Comparison of ENCODE assay signal across 8 cellular contexts in the genomic region with DNA sequence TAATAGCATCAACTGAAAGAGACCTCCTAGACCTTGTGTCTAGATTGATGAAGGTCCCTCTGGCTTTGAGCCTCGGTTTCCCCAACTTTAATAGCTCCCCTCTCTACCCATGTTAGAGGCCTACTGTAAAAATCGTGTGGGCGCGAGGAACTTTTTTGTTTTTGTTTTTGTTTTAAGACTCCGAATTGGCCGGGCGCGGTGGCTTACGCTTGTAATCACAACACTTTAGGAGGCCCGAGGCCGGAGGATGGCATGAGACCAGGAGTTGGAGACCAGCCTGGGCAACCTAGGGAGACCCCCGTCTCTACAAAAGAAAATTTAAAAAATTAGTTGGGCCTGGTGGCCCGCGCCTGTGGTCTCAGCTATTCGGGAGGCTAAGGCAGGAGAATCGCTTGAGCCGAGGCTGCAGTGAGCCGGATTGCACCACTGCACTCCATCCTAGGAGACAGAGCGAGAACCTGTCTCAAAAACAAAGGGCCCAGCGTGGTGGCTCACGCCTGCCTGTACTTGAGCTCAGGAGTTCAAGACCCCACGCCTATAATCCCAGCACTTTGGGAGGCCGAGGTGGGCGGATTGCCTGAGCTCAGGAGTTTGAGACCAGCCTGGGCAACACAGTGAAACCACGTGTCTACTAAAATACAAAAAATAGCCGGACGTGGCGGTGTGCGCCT. TPM values are rescaled to one million over a fixed set of nuclear protein-coding genes. Genes with fewer than 3 reads are reported as not detected.
DNase-seq lines count a peak whose midpoint lies in the region; ATAC-seq and TF ChIP-seq lines count a peak whose summit lies in the region.

No MANE protein-coding gene starts in this region.

- no peaks in the 10 kb centered on the region for H3K27me3 ChIP-seq in Caco-2 (replicated peaks; ENCODE audit: control insufficient read depth, insufficient read depth, low read length)
- H3K27me3 ChIP-seq in PC-3 (ENCODE audit: low read length) = no peaks in the 10 kb centered on the region
- no peaks in the 10 kb centered on the region for H3K27me3 ChIP-seq in effector memory CD4-positive, alpha-beta T cell (replicated peaks; ENCODE audit: control insufficient read depth, insufficient read depth, low read length, poor library complexity, severe bottlenecking)

- no peak for ATAC-seq in PC-3

- peak overlapping the region; percentile 71 for H3K9ac ChIP-seq in PC-3 (ENCODE audit: low read length)

- H3K4me3 ChIP-seq in Caco-2 (ENCODE audit: low read depth, low read length) (peak overlapping the region; percentile 85), PC-3 (ENCODE audit: low read length) (peak overlapping the region; percentile 95)
- H3K4me3 ChIP-seq in effector memory CD4-positive, alpha-beta T cell (ENCODE audit: insufficient read depth, low read depth, low read length, poor library complexity, severe bottlenecking) = peak overlapping the region; percentile 84

- peaks cover 3% of the 10 kb centered on the region for H3K36me3 ChIP-seq in Caco-2 (ENCODE audit: control insufficient read depth, insufficient read depth, low read length)
- H3K36me3 ChIP-seq in PC-3 (ENCODE audit: low read depth, low read length) = no peaks in the 10 kb centered on the region
- H3K36me3 ChIP-seq in effector memory CD4-positive, alpha-beta T cell (ENCODE audit: control insufficient read depth, insufficient read depth, low read length) = no peaks in the 10 kb centered on the region

- peak overlapping the region; percentile 73 for H2AFZ ChIP-seq in PC-3 (ENCODE audit: low read length)

- intact Hi-C loops in Caco-2 (cut with micrococcal nuclease; ENCODE audit: unreplicated experiment) (loop anchor here (1.0 kb wide), 8 partner anchors 21 to 149 kb away; a partner anchor contains a TSS), PC-3 (cut with micrococcal nuclease) (loop anchor here (1.0 to 5.0 kb wide), 4 partner anchors 21 to 92 kb away; a partner anchor contains a TSS)

- H3K9me3 ChIP-seq in Caco-2 (no peaks in the 10 kb centered on the region), PC-3 (ENCODE audit: low read length) (no peaks in the 10 kb centered on the region)
- no peaks in the 10 kb centered on the region for H3K9me3 ChIP-seq in effector memory CD4-positive, alpha-beta T cell (ENCODE audit: control insufficient read depth, low read length)

- TF ChIP-seq CTCF in Caco-2 (IDR thresholded peaks at IDR 0.05; ENCODE audit: insufficient read depth in 1 of 2, low read depth in 1 of 2, low read length in 1 of 2, severe bottlenecking in 1 of 2, unreplicated experiment in 1 of 2) (no peak), PC-3 (conservative IDR thresholded peaks at IDR 0.05; ENCODE audit: low read depth, low read length) (no peak), neural crest cell (conservative IDR thresholded peaks at IDR 0.05) (no peak)

- H3K9me3 Mint-ChIP-seq in Caco-2 (ENCODE audit: unreplicated experiment) (no peaks in the 10 kb centered on the region), neural crest cell (no peaks in the 10 kb centered on the region)

- TSS peak; percentile 98 for BruUV-seq in Caco-2 (replicated peaks; lab: Mats Ljungman, UMichigan)
- TSS peak; percentile 94 for BruUV-seq in PC-3 (replicated peaks; lab: Mats Ljungman, UMichigan)

- H3K27ac Mint-ChIP-seq in Caco-2 (ENCODE audit: unreplicated experiment) = peak overlapping the region; percentile 77
- H3K27ac Mint-ChIP-seq in neural crest cell (ENCODE audit: unreplicated experiment) = peak overlapping the region; percentile 98

- H3K27me3 Mint-ChIP-seq in Caco-2 (ENCODE audit: insufficient read depth, unreplicated experiment) (no peaks in the 10 kb centered on the region), neural crest cell (ENCODE audit: low read depth) (no peaks in the 10 kb centered on the region)

- H3K36me3 Mint-ChIP-seq in Caco-2 (ENCODE audit: insufficient read depth, unreplicated experiment) (peaks cover 32% of the 10 kb centered on the region), neural crest cell (ENCODE audit: low read depth) (peaks cover 5% of the 10 kb centered on the region)

- POLR2A ChIA-PET in Caco-2 (lab: Charles Lee) = interaction anchor here (0.5 to 1.8 kb wide), 10 partner anchors 10 to 217 kb away, joined by 3 to 22 read pairs (median 8); a partner anchor contains a TSS
- POLR2A ChIA-PET in PC-3 (lab: Charles Lee; ENCODE audit: unreplicated experiment) = interaction anchor here (0.6 to 1.3 kb wide), 3 partner anchors 20 to 93 kb away, joined by 4 to 10 read pairs (median 7); a partner anchor contains a TSS

- H3K4me1 Mint-ChIP-seq in Caco-2 (ENCODE audit: low read depth, unreplicated experiment) (peaks cover 23% of the 10 kb centered on the region), neural crest cell (peaks cover 43% of the 10 kb centered on the region)

- H3K4me2 ChIP-seq in PC-3 (ENCODE audit: low read length) = peak overlapping the region; percentile 86

- H3F3A ChIP-seq in PC-3 (ENCODE audit: low read length, unreplicated experiment) = peaks cover 8% of the 10 kb centered on the region

- H3K4me1 ChIP-seq in Caco-2 = peaks cover 23% of the 10 kb centered on the region; the same call in 1 of the 2 replicates
- H3K4me1 ChIP-seq in PC-3 (ENCODE audit: insufficient read depth, low read length) = peaks cover 33% of the 10 kb centered on the region
- H3K4me1 ChIP-seq in effector memory CD4-positive, alpha-beta T cell (ENCODE audit: control insufficient read depth, insufficient read depth, low read length, poor library complexity, severe bottlenecking) = peaks cover 28% of the 10 kb centered on the region

- no peaks in the 10 kb centered on the region for H3K9me2 ChIP-seq in PC-3 (replicated peaks; ENCODE audit: low read length)

- DNase-seq in Caco-2 (no peak), PC-3 (no peak), neural crest cell (ENCODE audit: low read depth, low spot score) (peak; percentile 23), midbrain (lab: John Stamatoyannopoulos, UW) (no peak), NCI-H2081 treated with DMSO at 0.1 percent for 48 hours (lab: John Stamatoyannopoulos, UW) (no peak), OCI-M2 (lab: John Stamatoyannopoulos, UW; ENCODE audit: unreplicated experiment) (no peak), globus pallidus (ENCODE audit: low spot score) (no peak)
- no peak for DNase-seq in effector memory CD4-positive, alpha-beta T cell

- peaks cover 23% of the 10 kb centered on the region for H4K20me1 ChIP-seq in PC-3 (ENCODE audit: low read length)

- H3K4me3 Mint-ChIP-seq in Caco-2 (ENCODE audit: unreplicated experiment) = peak overlapping the region; percentile 94
- peak overlapping the region; percentile 89 for H3K4me3 Mint-ChIP-seq in neural crest cell

- H3K27ac ChIP-seq in PC-3 (ENCODE audit: low read length) = peak overlapping the region; percentile 67
- H3K27ac ChIP-seq in effector memory CD4-positive, alpha-beta T cell (ENCODE audit: insufficient read depth, low read length, poor library complexity, severe bottlenecking) = peak overlapping the region; percentile 94

- CTCF ChIA-PET in Caco-2 (lab: Charles Lee) (interaction anchor here (0.5 to 1.9 kb wide), 11 partner anchors 11 to 244 kb away, joined by 3 to 12 read pairs (median 4); a partner anchor contains a TSS), PC-3 (lab: Charles Lee) (no interaction called here)

- peaks cover 43% of the 10 kb centered on the region for H3K79me2 ChIP-seq in PC-3 (ENCODE audit: low read length)

RNA-seq across cellular contexts. Expression of a gene that starts 0.9 kb away (rescaled TPM):
- total RNA-seq in Caco-2 (2022) (113 and 118 TPM in 2 replicates), PC-3 (2014; rRNA removed) (159 and 221 TPM in 2 replicates), neural crest cell (71.2 and 73.1 TPM in 2 replicates)

RNA-seq across cellular contexts. Expression of a gene that starts 20.2 kb away (rescaled TPM):
- total RNA-seq in Caco-2 (2022) (69.6 and 71.4 TPM in 2 replicates), PC-3 (2014; rRNA removed) (122 and 148 TPM in 2 replicates), neural crest cell (53.8 and 54.7 TPM in 2 replicates)

RNA-seq across cellular contexts. Expression of a gene that starts 24.1 kb away (rescaled TPM):
- 24.6 and 28.6 TPM in 2 replicates for total RNA-seq in Caco-2 (2022)
- 5.1 and 8.7 TPM in 2 replicates for total RNA-seq in PC-3 (2014; rRNA removed)
- 50.0 and 50.7 TPM in 2 replicates for total RNA-seq in neural crest cell

RNA-seq across cellular contexts. Expression of a gene that starts 31.1 kb away (rescaled TPM):
- total RNA-seq in Caco-2 (2022) (18.0 and 21.2 TPM in 2 replicates), PC-3 (2014; rRNA removed) (11.1 and 11.8 TPM in 2 replicates), neural crest cell (4.9 and 5.8 TPM in 2 replicates)

RNA-seq across cellular contexts. Expression of a gene that starts 50.4 kb away (rescaled TPM):
- total RNA-seq in Caco-2 (2022) (2.3 and 2.7 TPM in 2 replicates), PC-3 (2014; rRNA removed) (8.1 and 10.9 TPM in 2 replicates), neural crest cell (1.2 and 2.0 TPM in 2 replicates)
